Comparison of ENCODE assay signal across 26 cellular contexts in the genomic region with DNA sequence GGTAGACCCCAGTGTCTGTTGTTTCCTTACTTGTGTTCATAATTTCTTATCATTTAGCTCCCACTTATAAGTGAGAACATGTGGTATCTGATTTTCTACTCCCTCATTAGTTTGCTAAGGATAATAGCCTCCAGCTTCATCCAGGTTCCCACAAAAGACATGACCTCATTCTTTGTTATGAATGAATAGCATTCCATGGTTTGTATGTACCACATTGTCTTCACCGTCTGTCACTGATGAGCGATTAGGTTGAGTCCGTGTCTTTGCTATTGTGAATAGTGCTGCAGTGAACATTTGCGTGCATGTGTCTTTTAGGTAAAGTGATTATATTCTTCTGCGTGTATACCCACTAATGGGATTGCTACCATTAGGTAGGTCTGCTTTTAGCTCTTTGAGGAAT.
DNase-seq lines count a peak whose midpoint lies in the region; TF ChIP-seq lines count a peak whose summit lies in the region.
"Had no signal": no experiment of that assay in that cellular context is flagged by ENCODE, and none has a peak within 500 bp of the region (broad histone marks: within the 10 kb centered on the region; RNA-seq: fewer than 3 reads in every experiment).

No MANE protein-coding gene starts in this region.

- H3K9me3 ChIP-seq in H9 (ENCODE audit: control insufficient read depth, low read depth, low read length) (no peaks in the 10 kb centered on the region), endodermal cell (ENCODE audit: control insufficient read depth, low read length) (no peaks in the 10 kb centered on the region)
- H3K9me3 ChIP-seq: lower lobe of right lung, thoracic aorta had no signal

- H2BK12ac ChIP-seq in H9 (ENCODE audit: insufficient read length, low read depth, low read length): no peak overlapping the region

- H3K4me1 ChIP-seq in H9 (ENCODE audit: insufficient read depth, low read length): no peaks in the 10 kb centered on the region; the same call in 1 of the 2 replicates
- no peaks in the 10 kb centered on the region for H3K4me1 ChIP-seq in endodermal cell (ENCODE audit: control insufficient read depth, insufficient read depth, low read length)
- H3K4me1 ChIP-seq: adrenal gland, lower lobe of right lung had no signal

- H3K14ac ChIP-seq in H9 (ENCODE audit: insufficient read depth, low read length): no peak overlapping the region

- H2BK20ac ChIP-seq in H9 (ENCODE audit: low read depth, low read length, poor library complexity, severe bottlenecking): no peak overlapping the region

- peaks cover 2 to 8% (median 2%) of the 10 kb centered on the region in 3 experiments; a peak in 3 of 7 replicates for H3K36me3 Mint-ChIP-seq in H9 (ENCODE audit: insufficient read depth in 1 of 3, low read depth in 3 of 3)
- no peaks in the 10 kb centered on the region for H3K36me3 Mint-ChIP-seq in endodermal cell (ENCODE audit: low read depth)
- H3K36me3 Mint-ChIP-seq: stimulated activated naive B cell treated with anti-CD40 and anti-IgM and Interleukin-4, amounts not matched to agents 10 μg/mL and 1 μg/mL and 100 μg/mL, for 72 hours had no signal

- no peak overlapping the region for H3K4me3 ChIP-seq in endodermal cell (ENCODE audit: low read length)
- H3K4me3 ChIP-seq: adrenal gland, GM12878, lower lobe of right lung, thoracic aorta had no signal

- H4K5ac ChIP-seq in H9 (ENCODE audit: insufficient read length, low read depth, low read length): no peak overlapping the region

- H3K23me2 ChIP-seq in H9 (ENCODE audit: insufficient read length, low read depth, low read length, poor library complexity, severe bottlenecking): no peaks in the 10 kb centered on the region

- H3K27ac ChIP-seq in H9 (ENCODE audit: insufficient read length, low read depth, low read length) (no peak overlapping the region), endodermal cell (ENCODE audit: low read depth, low read length) (peak overlapping the region; percentile 22)
- H3K27ac ChIP-seq: adrenal gland, lower lobe of right lung, thoracic aorta had no signal

- H3K79me1 ChIP-seq in H9 (ENCODE audit: insufficient read depth, low read depth, low read length, poor library complexity, severe bottlenecking): no peaks in the 10 kb centered on the region

- WGBS in H9 (ENCODE audit: extremely low coverage, insufficient read length, low lambda C conversion rate): no CpG with 5 or more reads among the region's 5 CpGs
- 85 to 89% methylated on average over 4 to 5 of the region's 5 CpGs for WGBS in endodermal cell (ENCODE audit: insufficient coverage in 1 of 2, insufficient read length in 1 of 2), 2 experiments

- no peak overlapping the region for H3K23ac ChIP-seq in H9 (ENCODE audit: insufficient read length, low read depth, low read length)

- no peaks in the 10 kb centered on the region for H4K20me1 ChIP-seq in H9 (ENCODE audit: control insufficient read depth, insufficient read depth, insufficient read length)

- H3K27me3 ChIP-seq in H9 (ENCODE audit: insufficient read depth, low read length) (no peaks in the 10 kb centered on the region), endodermal cell (ENCODE audit: control insufficient read depth, insufficient read depth, low read length, poor library complexity, severe bottlenecking) (peaks cover 5% of the 10 kb centered on the region)
- H3K27me3 ChIP-seq: adrenal gland had no signal

- H3K4me1 Mint-ChIP-seq in H9 (peaks cover 14% of the 10 kb centered on the region in 2 experiments), endodermal cell (peaks cover 7% of the 10 kb centered on the region)
- H3K4me1 Mint-ChIP-seq: central memory CD8-positive, alpha-beta T cell; stimulated activated naive B cell treated with anti-CD40 and anti-IgM and Interleukin-4, amounts not matched to agents 10 μg/mL and 1 μg/mL and 100 μg/mL, for 72 hours had no signal

- no peak overlapping the region for H2BK15ac ChIP-seq in H9 (ENCODE audit: low read depth, low read length)

- no peak overlapping the region for H3K4me3 Mint-ChIP-seq in H9
- H3K4me3 Mint-ChIP-seq in endodermal cell: no peak overlapping the region
- H3K4me3 Mint-ChIP-seq: activated CD8-positive, alpha-beta T cell treated with anti-CD3 and anti-CD28 coated beads for 36 hours; CD4-positive, alpha-beta T cell; central memory CD8-positive, alpha-beta T cell; stimulated activated naive B cell treated with anti-CD40 and anti-IgM and Interleukin-4, amounts not matched to agents 10 μg/mL and 1 μg/mL and 100 μg/mL, for 72 hours had no signal

- H4K8ac ChIP-seq in H9 (replicated peaks; ENCODE audit: insufficient read length, low read depth, low read length): no peak overlapping the region

- no peak overlapping the region for H3K4me2 ChIP-seq in H9 (ENCODE audit: insufficient read depth, insufficient read length, low read length)

- H3K9ac ChIP-seq in H9 (ENCODE audit: extremely low read depth, insufficient read length, low read length) (no peak overlapping the region), endodermal cell (ENCODE audit: extremely low read depth, low read length, poor library complexity, severe bottlenecking) (no peak overlapping the region)

- H2AK5ac ChIP-seq in H9 (ENCODE audit: insufficient read length, low read length): no peak overlapping the region

- peak overlapping the region; percentile 75 to 96 (median 88); a peak in 4 of 7 replicates for H3K27ac Mint-ChIP-seq in H9
- H3K27ac Mint-ChIP-seq in endodermal cell: no peak overlapping the region
- H3K27ac Mint-ChIP-seq: activated CD8-positive, alpha-beta T cell treated with anti-CD3 and anti-CD28 coated beads for 36 hours; CD4-positive, alpha-beta T cell; stimulated activated naive B cell treated with anti-CD40 and anti-IgM and Interleukin-4, amounts not matched to agents 10 μg/mL and 1 μg/mL and 100 μg/mL, for 72 hours had no signal

- H4K91ac ChIP-seq in H9 (ENCODE audit: insufficient read length, low read depth, low read length): no peak overlapping the region

- H2AFZ ChIP-seq in H9 (ENCODE audit: low read length): no peak overlapping the region

- no peaks in the 10 kb centered on the region for H3K79me2 ChIP-seq in H9 (ENCODE audit: insufficient read depth, low read length)

- no peaks in the 10 kb centered on the region for H3K36me3 ChIP-seq in endodermal cell (ENCODE audit: control insufficient read depth, insufficient read depth, low read length)
- H3K36me3 ChIP-seq: adrenal gland, lower lobe of right lung, thoracic aorta had no signal

- no peak overlapping the region for H2BK120ac ChIP-seq in H9 (ENCODE audit: low read depth, low read length, poor library complexity, severe bottlenecking)

- DNase-seq in H9: no peak
- peak; percentile 15 for DNase-seq in NCI-H82 treated with DMSO at 0.1 percent for 48 hours (lab: John Stamatoyannopoulos, UW; ENCODE audit: unreplicated experiment)
- DNase-seq in endodermal cell: no peak
- peak; percentile 6 for DNase-seq in non-pigmented ciliary epithelial cell (ENCODE audit: low read depth)
- no peak for DNase-seq in amygdala (lab: John Stamatoyannopoulos, UW)
- no peak for DNase-seq in stimulated activated naive CD4-positive, alpha-beta T cell treated with Interleukin-2 at 50 U/mL for 16 hours (lab: John Stamatoyannopoulos, UW)
- DNase-seq in cerebellum (ENCODE audit: low spot score): no peak
- DNase-seq: activated CD8-positive, alpha-beta T cell treated with anti-CD3 and anti-CD28 coated beads for 36 hours; activated gamma-delta T cell; activated T-cell treated with anti-CD3 and anti-CD28 coated beads for 4 hours; adrenal gland; CD4-positive, alpha-beta T cell; DMS153; erythroblast; foreskin melanocyte; islet precursor cell; lower lobe of right lung; NCI-H1048; NCI-H510A treated with DMSO at 0.1 percent for 48 hours; nucleus accumbens; SHP77; small intestine; stimulated activated naive B cell treated with anti-CD40 and anti-IgM and Interleukin-4, amounts not matched to agents 10 μg/mL and 1 μg/mL and 100 μg/mL, for 72 hours had no signal

- no peak overlapping the region for H2BK5ac ChIP-seq in H9 (ENCODE audit: insufficient read length, low read length)

- H3K27me3 Mint-ChIP-seq in H9 (ENCODE audit: low read depth): no peaks in the 10 kb centered on the region
- H3K27me3 Mint-ChIP-seq in endodermal cell (ENCODE audit: insufficient read depth): peaks cover 2% of the 10 kb centered on the region
- H3K27me3 Mint-ChIP-seq: activated CD8-positive, alpha-beta T cell treated with anti-CD3 and anti-CD28 coated beads for 36 hours; CD4-positive, alpha-beta T cell; central memory CD8-positive, alpha-beta T cell; stimulated activated naive B cell treated with anti-CD40 and anti-IgM and Interleukin-4, amounts not matched to agents 10 μg/mL and 1 μg/mL and 100 μg/mL, for 72 hours had no signal

- H3T11ph ChIP-seq in H9 (ENCODE audit: low read length): no peak overlapping the region

- no peak for TF ChIP-seq CTCF in H9 (conservative IDR thresholded peaks at IDR 0.05)
- no peak for TF ChIP-seq CTCF in endodermal cell (conservative IDR thresholded peaks at IDR 0.05)

- no peak overlapping the region for H3K56ac ChIP-seq in H9 (ENCODE audit: insufficient read length, low read depth, low read length)

- H3K18ac ChIP-seq in H9 (ENCODE audit: insufficient read length, low read depth, low read length): no peak overlapping the region

- H3K9me3 Mint-ChIP-seq in H9 (peaks cover 0 to 4% of the 10 kb centered on the region in 2 experiments; a peak in 1 of 5 replicates), endodermal cell (no peaks in the 10 kb centered on the region)

- H3K4ac ChIP-seq in H9 (ENCODE audit: low read depth, low read length): no peak overlapping the region

Comparison
In these comparisons a context has a peak if more than half of its experiments do, and no peak if none do; other contexts are left out.
1. DNase-seq: peak in NCI-H82 treated with DMSO at 0.1 percent for 48 hours (single experiment) and non-pigmented ciliary epithelial cell (single experiment); none in H9 (single experiment), endodermal cell (single experiment), amygdala (0 of 56), stimulated activated naive CD4-positive, alpha-beta T cell treated with Interleukin-2 at 50 U/mL for 16 hours (single experiment) and cerebellum (single experiment).